In genomic region chr11:62645934-62646824, GRCh38 we compare ENCODE assay signal across 8 cellular contexts. TPM values are rescaled to one million over a fixed set of nuclear protein-coding genes. Genes with fewer than 3 reads are reported as not detected.
DNase-seq lines count a peak whose midpoint lies in the region; ATAC-seq and TF ChIP-seq lines count a peak whose summit lies in the region.

GANAB (minus strand) TSS chr11:62646613; CDS start chr11:62646599, 14 bp downstream.

- peak; percentile 94 for ATAC-seq in GM19328 (IDR thresholded peaks at IDR 0.05; ENCODE audit: unreplicated experiment)
- ATAC-seq in HG03521 (IDR thresholded peaks at IDR 0.05; ENCODE audit: unreplicated experiment), result peak; percentile 95
- ATAC-seq in left lobe of liver, result peak; percentile 93

- CTCF ChIA-PET in BJ (lab: Yijun Ruan, JAX), result interaction anchor here (0.6 to 1.1 kb wide), 2 partner anchors 221 to 1559 kb away, joined by 3 read pairs; no protein-coding TSS in a partner anchor

- TF ChIP-seq CTCF in BJ (IDR thresholded peaks at IDR 0.05; ENCODE audit: insufficient read depth, low read depth, low read length), result no peak

- H3K4me3 ChIP-seq in BJ (ENCODE audit: low read depth, low read length), result peak within 1 kb of the TSS; percentile 73

- DNase-seq in BJ (ENCODE audit: low read depth) (peak; percentile 87), NCI-H748 (lab: John Stamatoyannopoulos, UW; ENCODE audit: unreplicated experiment) (peak; percentile 98), dedifferentiated amniotic fluid mesenchymal stem cell (ENCODE audit: extremely low spot score) (peak; percentile 99), left lobe of liver (ENCODE audit: low spot score) (peak; percentile 99)
- DNase-seq in activated CD4-positive, alpha-beta T cell treated with anti-CD3 and anti-CD28 coated beads, Interleukin-2, amount 50 U/mL, for 1 hour, result peak; percentile 99
- DNase-seq in stimulated activated CD4-positive, alpha-beta T cell treated with anti-CD3 and anti-CD28 coated beads, Interleukin-2, amount 100 ng/mL, for 4 hours (ENCODE audit: low read depth), result peak; percentile 99

- no peaks in the 10 kb centered on the region for H3K27me3 ChIP-seq in BJ (ENCODE audit: control insufficient read depth, insufficient read depth, low read length)

- POLR2A ChIA-PET in BJ (lab: Charles Lee), result interaction anchor here (1.5 kb wide), 1 partner anchor 19 kb away, joined by 19 read pairs; the partner anchor contains the start of genes C11orf98 and CSKMT

- H3K36me3 ChIP-seq in BJ (ENCODE audit: control insufficient read depth, insufficient read depth, low read length), result peaks cover 25% of the 10 kb centered on the region

RNA-seq across cellular contexts. Expression of gene GANAB, which starts in this region (rescaled TPM):
- polyA plus RNA-seq in BJ (2011; rRNA removed), result 388 and 463 TPM in 2 replicates
- 228 and 305 TPM in 2 replicates for polyA minus RNA-seq in BJ (2011; rRNA and poly(A)+ RNA removed)
- total RNA-seq in left lobe of liver, result 220 TPM

Comparison
In these comparisons a context has a peak if more than half of its experiments do, and no peak if none do; other contexts are left out.
1. Peak in every context shown above with its lines: DNase-seq, ATAC-seq and H3K4me3 ChIP-seq.